ENCODE assay signal across 7 cellular contexts in genomic region chr13:28718186-28718537, GRCh38. TPM values are rescaled to one million over a fixed set of nuclear protein-coding genes. Genes with fewer than 3 reads are reported as not detected.
DNase-seq lines count a peak whose midpoint lies in the region; ATAC-seq and TF ChIP-seq lines count a peak whose summit lies in the region.

No MANE protein-coding gene starts in this region.

- H3K4me1 ChIP-seq in esophagus squamous epithelium (peaks cover 13 to 36% (median 15%) of the 10 kb centered on the region in 3 donors), neuron (ENCODE audit: insufficient read depth, low read length) (peaks cover 6% of the 10 kb centered on the region)

- no peak for TF ChIP-seq CTCF in RWPE1 (conservative IDR thresholded peaks at IDR 0.05; ENCODE audit: low read depth)
- TF ChIP-seq CTCF in esophagus squamous epithelium (IDR thresholded peaks at IDR 0.05): no peak

- no peaks in the 10 kb centered on the region for H3K9me3 ChIP-seq in esophagus squamous epithelium
- H3K9me3 ChIP-seq in neuron (ENCODE audit: low read length): no peaks in the 10 kb centered on the region

- POLR2A ChIA-PET in RWPE1 (lab: Yijun Ruan, JAX; ENCODE audit: low non-redundant PET): no interaction called here

- H2AFZ ChIP-seq in neuron (ENCODE audit: low read depth, low read length): peak overlapping the region; percentile 79

- H3K27me3 ChIP-seq in esophagus squamous epithelium (no peaks in the 10 kb centered on the region), neuron (ENCODE audit: insufficient read depth, low read length) (peaks cover 15% of the 10 kb centered on the region)

- DNase-seq in RWPE1 (ENCODE audit: low spot score): no peak
- DNase-seq in esophagus squamous epithelium (lab: John Stamatoyannopoulos, UW): no peak
- DNase-seq in activated CD4-positive, CD25-positive, alpha-beta regulatory T cell (lab: John Stamatoyannopoulos, UW): no peak
- no peak for DNase-seq in 8988T

- no peak for TF ChIP-seq POLR2A in esophagus squamous epithelium (IDR thresholded peaks at IDR 0.05)

- H3K27ac ChIP-seq in RWPE1: peak overlapping the region; percentile 65
- peak overlapping the region; percentile 85 to 96 (median 92) for H3K27ac ChIP-seq in esophagus squamous epithelium

- H3K4me3 ChIP-seq in esophagus squamous epithelium (peak overlapping the region; percentile 61 to 78 (median 70)), neuron (ENCODE audit: low read length) (peak overlapping the region; percentile 50)

- intact Hi-C loops in esophagus squamous epithelium (cut with DNase I): no loop called here

- ATAC-seq in GM21723 (IDR thresholded peaks at IDR 0.05; ENCODE audit: unreplicated experiment): peak; percentile 12
- ATAC-seq in GM21786 (IDR thresholded peaks at IDR 0.05; ENCODE audit: unreplicated experiment): no peak

- 3 to 8% methylated on average over 5 to 8 of the region's 9 CpGs for WGBS in esophagus squamous epithelium, 2 donors

- CTCF ChIA-PET in RWPE1 (lab: Yijun Ruan, JAX): interaction anchor here (0.5 to 1.4 kb wide), 5 partner anchors 17 to 576 kb away, joined by 3 to 7 read pairs (median 4); no protein-coding TSS in a partner anchor

- H3K36me3 ChIP-seq in esophagus squamous epithelium: no peaks in the 10 kb centered on the region
- no peaks in the 10 kb centered on the region for H3K36me3 ChIP-seq in neuron (ENCODE audit: insufficient read depth, low read length)

RNA-seq across cellular contexts. Expression of gene SLC46A3, which starts 0.6 kb away (rescaled TPM):
- total RNA-seq in esophagus squamous epithelium: 1 to 10 TPM in 3 of 4 donors, under 1 TPM in 1; 0.99 to 8.0 (median 3.1) TPM

RNA-seq across cellular contexts. Expression of gene POMP, which starts 59.2 kb away (rescaled TPM):
- total RNA-seq in esophagus squamous epithelium: 10 to 100 TPM; 42.8 to 79.4 (median 65.3) TPM
